In genomic region chr2:135657806-135658582, GRCh38 we compare ENCODE assay signal across 15 cellular contexts.
DNase-seq lines count a peak whose midpoint lies in the region; ATAC-seq, FAIRE-seq and TF ChIP-seq lines count a peak whose summit lies in the region.
"Had no signal": no experiment of that assay in that cellular context is flagged by ENCODE, and none has a peak within 500 bp of the region (broad histone marks: within the 10 kb centered on the region; RNA-seq: fewer than 3 reads in every experiment).

No MANE protein-coding gene starts in this region.

- H3K4me3 ChIP-seq in effector memory CD4-positive, alpha-beta T cell (ENCODE audit: insufficient read depth, low read depth, low read length, poor library complexity, severe bottlenecking): no peak overlapping the region
- H3K4me3 ChIP-seq in H7 (ENCODE audit: insufficient read depth, low read depth, low read length) (no peak overlapping the region), kidney (ENCODE audit: low read length in 2 of 2) (no peak overlapping the region)
- H3K4me3 ChIP-seq: esophagus squamous epithelium, prostate gland had no signal

- H3K27ac ChIP-seq in effector memory CD4-positive, alpha-beta T cell (ENCODE audit: insufficient read depth, low read length, poor library complexity, severe bottlenecking): no peak overlapping the region
- H3K27ac ChIP-seq in kidney (ENCODE audit: low read depth in 2 of 2, low read length in 2 of 2): no peak overlapping the region
- H3K27ac ChIP-seq: esophagus squamous epithelium, prostate gland had no signal

- H3K4me1 Mint-ChIP-seq in activated CD8-positive, alpha-beta memory T cell treated with anti-CD3 and anti-CD28 coated beads, Interleukin-2, amount 10 ng/mL, durations not matched to agents 7 days and 5 days: peaks cover 26% of the 10 kb centered on the region

- CTCF ChIA-PET in activated CD8-positive, alpha-beta memory T cell treated with anti-CD3 and anti-CD28 coated beads, Interleukin-2, amount 10 ng/mL, durations not matched to agents 7 days and 5 days (lab: Charles Lee): interaction anchor here (0.6 to 1.3 kb wide), 3 partner anchors 20 to 349 kb away, joined by 3 to 6 read pairs (median 3); no protein-coding TSS in a partner anchor

- H3K27ac Mint-ChIP-seq in activated CD8-positive, alpha-beta memory T cell treated with anti-CD3 and anti-CD28 coated beads, Interleukin-2, amount 10 ng/mL, durations not matched to agents 7 days and 5 days: peak overlapping the region; percentile 85
- H3K27ac Mint-ChIP-seq: HFFc6 had no signal

- H3K36me3 Mint-ChIP-seq in activated CD8-positive, alpha-beta memory T cell treated with anti-CD3 and anti-CD28 coated beads, Interleukin-2, amount 10 ng/mL, durations not matched to agents 7 days and 5 days: peaks cover 46% of the 10 kb centered on the region

- peak; percentile 68 for ATAC-seq in HG03039 (IDR thresholded peaks at IDR 0.05; ENCODE audit: unreplicated experiment)
- peak; percentile 92 for ATAC-seq in activated CD8-positive, alpha-beta memory T cell treated with anti-CD3 and anti-CD28 coated beads, Interleukin-2, amount 10 ng/mL, durations not matched to agents 7 days and 5 days
- no peak for ATAC-seq in GM21367 (IDR thresholded peaks at IDR 0.05; ENCODE audit: unreplicated experiment)
- no peak for ATAC-seq in GM19463 (IDR thresholded peaks at IDR 0.05; ENCODE audit: unreplicated experiment)

- H3K9me3 ChIP-seq in effector memory CD4-positive, alpha-beta T cell (ENCODE audit: control insufficient read depth, low read length): no peaks in the 10 kb centered on the region
- no peaks in the 10 kb centered on the region for H3K9me3 ChIP-seq in kidney (ENCODE audit: control insufficient read depth in 1 of 2, low read length in 2 of 2)
- H3K9me3 ChIP-seq: Caco-2, esophagus squamous epithelium, prostate gland had no signal

- H3K9me3 Mint-ChIP-seq in activated CD8-positive, alpha-beta memory T cell treated with anti-CD3 and anti-CD28 coated beads, Interleukin-2, amount 10 ng/mL, durations not matched to agents 7 days and 5 days (ENCODE audit: low read depth): no peaks in the 10 kb centered on the region
- H3K9me3 Mint-ChIP-seq: HFFc6 had no signal

- no peak for TF ChIP-seq CTCF in kidney (IDR thresholded peaks at IDR 0.05; ENCODE audit: borderline replicate concordance, extremely low read depth, insufficient read depth)

- H3K27me3 ChIP-seq in effector memory CD4-positive, alpha-beta T cell (replicated peaks; ENCODE audit: control insufficient read depth, insufficient read depth, low read length, poor library complexity, severe bottlenecking): no peaks in the 10 kb centered on the region
- H3K27me3 ChIP-seq in H7 (ENCODE audit: control insufficient read depth, insufficient read depth, low read length): no peaks in the 10 kb centered on the region
- H3K27me3 ChIP-seq: esophagus squamous epithelium had no signal

- H3K4me3 Mint-ChIP-seq in activated CD8-positive, alpha-beta memory T cell treated with anti-CD3 and anti-CD28 coated beads, Interleukin-2, amount 10 ng/mL, durations not matched to agents 7 days and 5 days: peak overlapping the region; percentile 66
- H3K4me3 Mint-ChIP-seq: HFFc6 had no signal

- no peaks in the 10 kb centered on the region for H3K4me1 ChIP-seq in effector memory CD4-positive, alpha-beta T cell (ENCODE audit: control insufficient read depth, insufficient read depth, low read length, poor library complexity, severe bottlenecking)
- no peaks in the 10 kb centered on the region for H3K4me1 ChIP-seq in kidney (ENCODE audit: control insufficient read depth in 1 of 2, insufficient read depth in 1 of 2, low read depth in 1 of 2, low read length in 2 of 2)
- H3K4me1 ChIP-seq: Caco-2, prostate gland had no signal

- H3K36me3 ChIP-seq in effector memory CD4-positive, alpha-beta T cell (ENCODE audit: control insufficient read depth, insufficient read depth, low read length): peaks cover 12% of the 10 kb centered on the region
- H3K36me3 ChIP-seq in H7 (replicated peaks; ENCODE audit: control insufficient read depth, insufficient read depth, low read length): peaks cover 3% of the 10 kb centered on the region
- H3K36me3 ChIP-seq in kidney (ENCODE audit: control insufficient read depth in 1 of 2, insufficient read depth in 2 of 2, low read length in 2 of 2): peaks cover 0 to 5% of the 10 kb centered on the region in 2 donors
- H3K36me3 ChIP-seq: prostate gland had no signal

- H3K9ac ChIP-seq in kidney (ENCODE audit: low read length in 2 of 2): no peak overlapping the region

- no peaks in the 10 kb centered on the region for H3K27me3 Mint-ChIP-seq in activated CD8-positive, alpha-beta memory T cell treated with anti-CD3 and anti-CD28 coated beads, Interleukin-2, amount 10 ng/mL, durations not matched to agents 7 days and 5 days

- intact Hi-C loops in kidney (cut with DNase I): no loop called here

- DNase-seq in activated CD8-positive, alpha-beta memory T cell treated with anti-CD3 and anti-CD28 coated beads, Interleukin-2, amount 10 ng/mL, durations not matched to agents 7 days and 5 days: peak; percentile 87
- DNase-seq in effector memory CD4-positive, alpha-beta T cell: peak; percentile 19 to 35 (median 20)
- DNase-seq in stimulated activated CD8-positive, alpha-beta memory T cell treated with anti-CD3 and anti-CD28 coated beads, Interleukin-7, amount 100 ng/mL, for 1 hour (ENCODE audit: low read depth in 2 of 2): peak; percentile 13 to 19
- DNase-seq in H7 (no peak), kidney (no peak)
- DNase-seq: amygdala, Caco-2, esophagus squamous epithelium, HFFc6, NCI-H2029, trophoblast cell had no signal

- no peak for FAIRE-seq in kidney (lab: Jason Lieb, UNC)

Comparison
In these comparisons a context has a peak if more than half of its experiments do, and no peak if none do; other contexts are left out.
1. ATAC-seq: peak in HG03039 (single experiment) and activated CD8-positive, alpha-beta memory T cell treated with anti-CD3 and anti-CD28 coated beads, Interleukin-2, amount 10 ng/mL, durations not matched to agents 7 days and 5 days (single experiment); none in GM21367 (single experiment) and GM19463 (single experiment).
2. DNase-seq: peak in activated CD8-positive, alpha-beta memory T cell treated with anti-CD3 and anti-CD28 coated beads, Interleukin-2, amount 10 ng/mL, durations not matched to agents 7 days and 5 days (single experiment), effector memory CD4-positive, alpha-beta T cell (3 of 3) and stimulated activated CD8-positive, alpha-beta memory T cell treated with anti-CD3 and anti-CD28 coated beads, Interleukin-7, amount 100 ng/mL, for 1 hour (2 of 2); none in H7 (single experiment) and kidney (single experiment).